Comparison of ENCODE assay signal across 19 cellular contexts in genomic region chrX:7263961-7264360, GRCh38.
A peak's percentile ranks its signal among the peaks of the same experiment; 100 is the strongest.
DNase-seq lines count a peak whose midpoint lies in the region; ATAC-seq, FAIRE-seq and TF ChIP-seq lines count a peak whose summit lies in the region.
"Had no signal": no experiment of that assay in that cellular context is flagged by ENCODE, and none has a peak within 500 bp of the region (broad histone marks: within the 10 kb centered on the region; RNA-seq: fewer than 3 reads in every experiment).

No MANE protein-coding gene starts in this region.

- peaks cover 4% of the 10 kb centered on the region; the same call in 1 of the 2 replicates for H3F3A ChIP-seq in GM23248 (ENCODE audit: insufficient read depth)

- dilution Hi-C loops in endothelial cell of umbilical vein (cut with MboI; ENCODE audit: extremely low pct_ligation_motif_present, low sequenced_read_pairs) = no loop called here

- no peaks in the 10 kb centered on the region for H3K27me3 ChIP-seq in GM23248 (replicated peaks; ENCODE audit: insufficient read depth)
- H3K27me3 ChIP-seq in endothelial cell of umbilical vein (ENCODE audit: control insufficient read depth in 2 of 2, insufficient read depth in 2 of 2, low read length in 2 of 2) = no peaks in the 10 kb centered on the region
- no peaks in the 10 kb centered on the region for H3K27me3 ChIP-seq in SJCRH30
- H3K27me3 ChIP-seq: esophagus squamous epithelium, heart left ventricle, SJSA1 had no signal

- intact Hi-C loops in endothelial cell of umbilical vein (cut with micrococcal nuclease) = no loop called here

- H3K4me2 ChIP-seq in GM23248 (ENCODE audit: unreplicated experiment) (no peak overlapping the region), endothelial cell of umbilical vein (ENCODE audit: insufficient read depth, low read length) (no peak overlapping the region)

- H4K20me1 ChIP-seq in GM23248 (ENCODE audit: insufficient read depth) (no peaks in the 10 kb centered on the region), endothelial cell of umbilical vein (replicated peaks; ENCODE audit: control insufficient read depth, extremely low read depth, insufficient read depth, low read length) (no peaks in the 10 kb centered on the region)

- no peaks in the 10 kb centered on the region for H3K36me3 ChIP-seq in GM23248 (ENCODE audit: low read depth)
- H3K36me3 ChIP-seq in endothelial cell of umbilical vein (ENCODE audit: control insufficient read depth in 2 of 2, extremely low read depth in 1 of 2, insufficient read depth in 2 of 2, low read length in 2 of 2) = no peaks in the 10 kb centered on the region
- no peaks in the 10 kb centered on the region for H3K36me3 ChIP-seq in SJCRH30
- H3K36me3 ChIP-seq: esophagus squamous epithelium, SJSA1, WERI-Rb-1 had no signal

- ATAC-seq in GM21515 (IDR thresholded peaks at IDR 0.05; ENCODE audit: unreplicated experiment) = no peak
- ATAC-seq: heart left ventricle, right cardiac atrium, T-helper 17 cell had no signal

- H3K79me2 ChIP-seq in GM23248 (ENCODE audit: insufficient read depth) (no peaks in the 10 kb centered on the region), endothelial cell of umbilical vein (ENCODE audit: control insufficient read depth, insufficient read depth, low read length) (no peaks in the 10 kb centered on the region)

- POLR2A ChIA-PET in endothelial cell of umbilical vein (lab: Charles Lee) = no interaction called here

- WGBS in GM23248 (ENCODE audit: low coverage in 1 of 2, low lambda C conversion rate in 2 of 2, missing lambda C conversion rate in 2 of 2), 2 experiments = 53 to 56% methylated on average over 3 of the region's 3 CpGs

- H3K4me3 ChIP-seq in GM23248 = no peak overlapping the region
- no peak overlapping the region for H3K4me3 ChIP-seq in endothelial cell of umbilical vein (replicated peaks in 1 of 3; ENCODE audit: insufficient read depth in 1 of 3, low read depth in 1 of 3, low read length in 3 of 3)
- no peak overlapping the region for H3K4me3 ChIP-seq in SJCRH30
- H3K4me3 ChIP-seq: esophagus squamous epithelium, heart left ventricle, SJSA1 had no signal

- H3K9me2 ChIP-seq in GM23248 (ENCODE audit: insufficient read depth) = no peaks in the 10 kb centered on the region

- no peaks in the 10 kb centered on the region for H3K9me1 ChIP-seq in endothelial cell of umbilical vein (replicated peaks; ENCODE audit: control insufficient read depth, extremely low read depth, insufficient read depth, low read length)

- CTCF ChIA-PET in endothelial cell of umbilical vein (lab: Charles Lee) = no interaction called here

- BruUV-seq in endothelial cell of umbilical vein (replicated peaks; lab: Mats Ljungman, UMichigan) = no TSS peak

- H2AFZ ChIP-seq in GM23248 (no peak overlapping the region), endothelial cell of umbilical vein (ENCODE audit: low read depth, low read length) (no peak overlapping the region)

- in situ Hi-C loops in GM23248 (cut with MboI) = no loop called here

- H3K4me1 ChIP-seq in GM23248 (ENCODE audit: insufficient read depth) (peaks cover 14% of the 10 kb centered on the region), endothelial cell of umbilical vein (ENCODE audit: control insufficient read depth, extremely low read depth, insufficient read depth, low read length) (no peaks in the 10 kb centered on the region), SJCRH30 (peaks cover 5% of the 10 kb centered on the region)
- H3K4me1 ChIP-seq: esophagus squamous epithelium, heart left ventricle, SJSA1 had no signal

- no peak for TF ChIP-seq POLR2A in endothelial cell of umbilical vein (IDR thresholded peaks at IDR 0.05; ENCODE audit: low read depth, low read length)

- TF ChIP-seq CTCF in endothelial cell of umbilical vein (IDR thresholded peaks at IDR 0.05; ENCODE audit: extremely low read depth in 1 of 2, insufficient read depth in 1 of 2, low read depth in 1 of 2, low read length in 2 of 2) = no peak

- H3K9ac ChIP-seq in GM23248 (no peak overlapping the region), endothelial cell of umbilical vein (replicated peaks; ENCODE audit: extremely low read depth, insufficient read depth, low read length) (no peak overlapping the region)

- no peak overlapping the region for H3K27ac ChIP-seq in GM23248
- no peak overlapping the region for H3K27ac ChIP-seq in endothelial cell of umbilical vein (ENCODE audit: insufficient read depth, low read depth, low read length)
- no peak overlapping the region for H3K27ac ChIP-seq in SJCRH30
- H3K27ac ChIP-seq: esophagus squamous epithelium, heart left ventricle, SJSA1, WERI-Rb-1 had no signal

- FAIRE-seq in endothelial cell of umbilical vein (lab: Jason Lieb, UNC) = peak; percentile 57

- DNase-seq in GM23248 = peak; percentile 23
- peak; percentile 61 for DNase-seq in M059J (ENCODE audit: low read depth)
- DNase-seq in endothelial cell of umbilical vein (ENCODE audit: low read depth, low spot score) = no peak
- DNase-seq in myocyte (ENCODE audit: low read depth) = peak; percentile 31
- no peak for DNase-seq in SJCRH30
- DNase-seq in activated T-cell treated with anti-CD3 and anti-CD28 coated beads for 4 hours = no peak
- DNase-seq: AML-193; central memory CD4-positive, alpha-beta T cell; COR-L47; esophagus squamous epithelium; heart left ventricle; IMR-90; NCI-H1048; NCI-H524; right cardiac atrium; T-helper 17 cell; WERI-Rb-1 had no signal

- H3K9me3 ChIP-seq in GM23248 (ENCODE audit: low read depth) (no peaks in the 10 kb centered on the region), endothelial cell of umbilical vein (replicated peaks; ENCODE audit: control insufficient read depth, insufficient read depth, low read length) (no peaks in the 10 kb centered on the region), SJCRH30 (replicated peaks) (no peaks in the 10 kb centered on the region; the same call in 1 of the 2 replicates)
- H3K9me3 ChIP-seq: esophagus squamous epithelium, heart left ventricle, SJSA1 had no signal

TF ChIP-seq in endothelial cell of umbilical vein, 7 proteins besides CTCF, POLR2A, EP300 and RAD21:
- TF ChIP-seq FOS (IDR thresholded peaks at IDR 0.05; ENCODE audit: borderline replicate concordance, insufficient read depth, low read length) = no peak
- TF ChIP-seq EZH2 (IDR thresholded peaks at IDR 0.05; ENCODE audit: borderline replicate concordance, low read depth, low read length, severe bottlenecking) = no peak
- TF ChIP-seq JUN (IDR thresholded peaks at IDR 0.05; ENCODE audit: borderline replicate concordance, insufficient read depth, insufficient read length, low read depth) = no peak
- TF ChIP-seq POLR2AphosphoS5 (IDR thresholded peaks at IDR 0.05; ENCODE audit: insufficient read depth, low read depth, low read length) = no peak
- TF ChIP-seq GATA2 (IDR thresholded peaks at IDR 0.05; ENCODE audit: insufficient read depth, insufficient read length, low read depth, low read length) = no peak
- TF ChIP-seq MYC (IDR thresholded peaks at IDR 0.05; ENCODE audit: low read depth, low read length) = no peak
- TF ChIP-seq MAX (IDR thresholded peaks at IDR 0.05; ENCODE audit: insufficient read depth, insufficient read length) = no peak
TF ChIP-seq in endothelial cell of umbilical vein: peak in this region for 0.

Comparison
In these comparisons a context has a peak if more than half of its experiments do, and no peak if none do; other contexts are left out.
1. DNase-seq: peak in GM23248 (single experiment), M059J (single experiment) and myocyte (single experiment); none in endothelial cell of umbilical vein (single experiment), SJCRH30 (0 of 2) and activated T-cell treated with anti-CD3 and anti-CD28 coated beads for 4 hours (single experiment).